In the genomic region with DNA sequence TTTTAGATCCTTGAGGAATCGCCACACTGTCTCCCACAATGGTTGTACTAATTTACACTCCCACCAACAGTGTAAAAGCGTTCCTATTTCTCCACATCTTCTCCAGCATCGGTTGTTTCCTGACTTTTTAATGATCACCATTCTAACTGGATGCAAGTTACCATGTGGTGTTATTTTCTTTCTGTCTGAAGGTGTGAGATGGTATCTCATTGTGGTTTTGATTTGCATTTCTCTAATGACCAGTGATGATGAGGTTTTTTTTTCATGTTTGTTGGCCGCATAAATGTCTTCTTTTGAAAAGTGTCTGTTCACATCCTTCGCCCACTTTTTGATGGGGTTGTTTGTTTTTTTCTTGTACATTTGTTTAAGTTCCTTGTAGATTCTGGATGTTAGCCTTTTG, we compare ENCODE assay signal across 3 cellular contexts. TPM values are rescaled to one million over a fixed set of nuclear protein-coding genes. Genes with fewer than 3 reads are reported as not detected.
"Had no signal": no experiment of that assay in that cellular context is flagged by ENCODE, and none has a peak within 500 bp of the region (broad histone marks: within the 10 kb centered on the region; RNA-seq: fewer than 3 reads in every experiment).

No MANE protein-coding gene starts in this region.

RNA-seq across cellular contexts. Expression of gene AOAH, which starts 20.4 kb away (rescaled TPM):
- total RNA-seq: GM23248, HepG2, HFFc6 had no signal
- polyA plus RNA-seq: GM23248, HepG2 had no signal
